Comparison of ENCODE assay signal across 14 cellular contexts in the genomic region with DNA sequence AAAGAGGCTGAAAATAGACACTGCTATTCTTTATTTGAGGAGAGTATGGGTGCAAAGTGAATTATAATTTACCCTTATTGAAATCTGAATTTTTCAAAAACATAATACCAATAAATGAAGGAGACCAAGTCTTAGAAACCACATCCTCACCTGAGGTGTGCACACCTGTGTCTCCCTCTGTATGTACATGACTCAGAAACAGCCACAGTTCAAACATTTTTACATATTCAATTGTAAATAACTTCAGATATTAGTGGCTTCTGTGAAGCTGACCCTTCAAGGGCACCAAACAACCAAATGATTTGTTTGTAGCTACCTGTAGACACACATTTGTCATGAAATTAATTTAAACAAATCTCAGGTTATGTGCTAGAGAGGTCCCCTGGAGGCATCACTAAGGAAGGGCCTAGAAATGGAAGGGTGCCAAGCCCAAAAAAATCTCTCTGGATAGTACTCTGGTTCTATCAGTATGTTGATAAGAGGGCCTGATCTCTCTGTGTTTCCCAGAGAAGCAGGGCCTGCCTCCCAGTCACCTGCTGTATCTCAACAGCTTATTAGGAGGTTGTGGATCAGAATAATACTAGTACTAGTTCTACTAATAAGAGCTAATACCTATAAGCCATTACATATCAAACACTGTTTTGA. TPM values are rescaled to one million over a fixed set of nuclear protein-coding genes. Genes with fewer than 3 reads are reported as not detected.
DNase-seq lines count a peak whose midpoint lies in the region; ATAC-seq and TF ChIP-seq lines count a peak whose summit lies in the region.
"Had no signal": no experiment of that assay in that cellular context is flagged by ENCODE, and none has a peak within 500 bp of the region (broad histone marks: within the 10 kb centered on the region; RNA-seq: fewer than 3 reads in every experiment).

No MANE protein-coding gene starts in this region.

- H3K79me2 ChIP-seq in hepatocyte = peaks cover 23% of the 10 kb centered on the region

- no peaks in the 10 kb centered on the region for H3K9me2 ChIP-seq in hepatocyte (replicated peaks; ENCODE audit: insufficient read depth)

- intact Hi-C loops in transverse colon (cut with DNase I; ENCODE audit: low total_unique reads) = no loop called here

- H3K4me3 ChIP-seq in SJSA1 = no peak overlapping the region
- no peak overlapping the region for H3K4me3 ChIP-seq in hepatocyte
- H3K4me3 ChIP-seq in thoracic aorta = no peak overlapping the region
- H3K4me3 ChIP-seq in transverse colon = no peak overlapping the region
- H3K4me3 ChIP-seq: gastroesophageal sphincter, tibial nerve had no signal

- no peak for TF ChIP-seq EP300 in transverse colon (IDR thresholded peaks at IDR 0.05; ENCODE audit: low read depth)

- H3K27ac ChIP-seq in SJSA1 = peak overlapping the region; percentile 46
- H3K27ac ChIP-seq in hepatocyte = peak overlapping the region; percentile 59
- H3K27ac ChIP-seq in thoracic aorta = peak overlapping the region; percentile 31 to 77
- no peak overlapping the region for H3K27ac ChIP-seq in transverse colon

- H3K4me1 ChIP-seq in SJSA1 (replicated peaks) = peaks cover 27% of the 10 kb centered on the region
- H3K4me1 ChIP-seq in hepatocyte (ENCODE audit: insufficient read depth) = peaks cover 23% of the 10 kb centered on the region
- H3K4me1 ChIP-seq in thoracic aorta (ENCODE audit: control insufficient read depth in 1 of 2, low read depth in 2 of 2) = peaks cover 10 to 28% of the 10 kb centered on the region in 2 donors
- H3K4me1 ChIP-seq in transverse colon = peaks cover 0 to 16% (median 0%) of the 10 kb centered on the region in 4 donors

- no peak for ATAC-seq in thoracic aorta (ENCODE audit: insufficient number of reproducible peaks, low FRiP score, low read depth)
- ATAC-seq: naive thymus-derived CD8-positive, alpha-beta T cell; stimulated activated effector memory CD8-positive, alpha-beta T cell treated with anti-CD3 and anti-CD28 coated beads, Interleukin-12 subunit alpha, Interleukin-12 subunit beta, amount 100 ng/mL, for 72 hours had no signal

- H4K20me1 ChIP-seq in hepatocyte (ENCODE audit: insufficient read depth, poor library complexity, severe bottlenecking) = no peaks in the 10 kb centered on the region

- no peaks in the 10 kb centered on the region for H3K27me3 ChIP-seq in SJSA1 (replicated peaks)
- H3K27me3 ChIP-seq in hepatocyte = no peaks in the 10 kb centered on the region
- H3K27me3 ChIP-seq in thoracic aorta (replicated peaks; ENCODE audit: insufficient read depth) = no peaks in the 10 kb centered on the region
- no peaks in the 10 kb centered on the region for H3K27me3 ChIP-seq in transverse colon
- H3K27me3 ChIP-seq: gastroesophageal sphincter, tibial nerve had no signal

- peaks cover 7% of the 10 kb centered on the region; the same call in 1 of the 2 replicates for H3K36me3 ChIP-seq in SJSA1
- H3K36me3 ChIP-seq in hepatocyte (replicated peaks; ENCODE audit: insufficient read depth, low read depth) = no peaks in the 10 kb centered on the region
- no peaks in the 10 kb centered on the region for H3K36me3 ChIP-seq in thoracic aorta
- H3K36me3 ChIP-seq in transverse colon = no peaks in the 10 kb centered on the region

- DNase-seq in NCI-H2171 treated with DMSO at 0.1 percent for 48 hours (lab: John Stamatoyannopoulos, UW) (peak; percentile 23), NCI-H2171 (lab: John Stamatoyannopoulos, UW) (no peak), SJSA1 (ENCODE audit: low read depth in 1 of 2, low spot score in 2 of 2) (no peak), hepatocyte (ENCODE audit: low spot score) (no peak), thoracic aorta (ENCODE audit: low spot score) (no peak), transverse colon (no peak), G401 (ENCODE audit: low spot score) (no peak), hepatic stellate cell (ENCODE audit: low spot score) (no peak)
- DNase-seq: activated gamma-delta T cell; Kasumi-1; naive thymus-derived CD8-positive, alpha-beta T cell had no signal

- no peaks in the 10 kb centered on the region for H3K9me3 ChIP-seq in SJSA1 (replicated peaks)
- no peaks in the 10 kb centered on the region for H3K9me3 ChIP-seq in hepatocyte (ENCODE audit: low read depth)
- no peaks in the 10 kb centered on the region for H3K9me3 ChIP-seq in thoracic aorta
- no peaks in the 10 kb centered on the region for H3K9me3 ChIP-seq in transverse colon
- H3K9me3 ChIP-seq: gastroesophageal sphincter, tibial nerve had no signal

- in situ Hi-C loops in transverse colon (cut with MboI; ENCODE audit: low pct_ligation_motif_present in 1 of 4, low pct_unique_long_range_greater_than_20kb in 1 of 4, low sequenced_read_pairs in 3 of 4) (loop anchor here in 1 of 4 donors (10.0 kb wide), 1 partner anchor 112 kb away; the partner anchor contains the start of gene DMAP1), G401 (cut with HindIII; ENCODE audit: low sequenced_read_pairs) (no loop called here)

- no peak for TF ChIP-seq CTCF in hepatocyte (IDR thresholded peaks at IDR 0.05; ENCODE audit: poor library complexity)
- TF ChIP-seq CTCF in thoracic aorta (IDR thresholded peaks at IDR 0.05) = no peak
- TF ChIP-seq CTCF in transverse colon (IDR thresholded peaks at IDR 0.05) = no peak

- TF ChIP-seq POLR2A in transverse colon (IDR thresholded peaks at IDR 0.05) = no peak

- H2AFZ ChIP-seq in hepatocyte = no peak overlapping the region

- no peak overlapping the region for H3K4me2 ChIP-seq in hepatocyte

RNA-seq across cellular contexts. Expression of gene ERI3, which starts 28.1 kb away (rescaled TPM):
- 64.6 and 68.9 TPM in 2 replicates for total RNA-seq in SJSA1 (2014; rRNA removed; shearing (Covaris generic))
- total RNA-seq in hepatocyte (51.3 and 59.4 TPM in 2 replicates), thoracic aorta (10 to 100 TPM; 41.5 to 96.3 TPM), transverse colon (10 to 100 TPM; 11.2 to 30.4 (median 20.8) TPM)
- 93.2 and 104 TPM in 2 replicates for polyA plus RNA-seq in hepatocyte
- 131 and 135 TPM in 2 replicates for total RNA-seq in G401 (2014; rRNA removed; shearing (Covaris generic))

Comparison
In these comparisons a context has a peak if more than half of its experiments do, and no peak if none do; other contexts are left out.
1. H3K27ac ChIP-seq: peak in SJSA1 (single experiment), hepatocyte (single experiment) and thoracic aorta (2 of 2); none in transverse colon (0 of 4).